Comparison of ENCODE assay signal across 1 cellular context in the genomic region with DNA sequence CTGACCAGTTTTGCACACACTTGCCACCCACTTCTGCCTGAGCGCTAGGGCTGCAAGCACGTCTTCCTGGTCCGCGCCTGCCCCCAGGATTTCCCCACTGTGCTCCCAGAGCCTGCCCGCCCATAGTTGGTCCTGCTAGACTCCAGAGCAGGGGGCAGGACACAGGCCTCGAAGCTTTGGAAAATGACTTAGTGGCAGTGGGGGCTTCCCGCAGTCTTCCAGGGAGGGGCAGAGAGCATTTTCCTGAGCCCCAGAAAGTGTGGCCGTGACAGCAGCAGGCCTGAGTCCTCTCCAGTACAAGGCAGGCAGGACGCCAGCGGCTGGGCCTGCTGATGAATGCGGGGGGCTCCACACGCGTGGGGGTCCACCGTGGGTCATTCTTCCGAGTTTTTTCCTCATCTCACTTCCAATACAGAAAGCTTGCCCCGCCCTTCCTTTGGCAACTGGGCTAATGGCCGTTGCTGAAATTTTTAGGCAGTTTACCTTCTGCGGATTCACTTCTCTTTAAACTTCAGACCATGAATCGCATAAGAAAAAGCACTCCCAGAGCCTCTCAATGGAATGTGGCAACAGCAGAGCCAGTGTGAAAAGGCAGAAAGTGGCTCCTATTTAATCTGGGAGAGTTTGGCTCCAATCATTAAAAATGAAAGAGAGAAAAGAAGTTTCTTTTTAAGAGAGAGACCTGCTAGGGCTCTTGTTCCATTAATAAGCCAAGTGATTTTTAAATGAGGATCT.
TF ChIP-seq lines count a peak whose summit lies in the region.

No MANE protein-coding gene starts in this region.

TF ChIP-seq in GM23338, 12 proteins besides CTCF, POLR2A, EP300 and RAD21 (continued from another document):
- TF ChIP-seq, protein P1, sequence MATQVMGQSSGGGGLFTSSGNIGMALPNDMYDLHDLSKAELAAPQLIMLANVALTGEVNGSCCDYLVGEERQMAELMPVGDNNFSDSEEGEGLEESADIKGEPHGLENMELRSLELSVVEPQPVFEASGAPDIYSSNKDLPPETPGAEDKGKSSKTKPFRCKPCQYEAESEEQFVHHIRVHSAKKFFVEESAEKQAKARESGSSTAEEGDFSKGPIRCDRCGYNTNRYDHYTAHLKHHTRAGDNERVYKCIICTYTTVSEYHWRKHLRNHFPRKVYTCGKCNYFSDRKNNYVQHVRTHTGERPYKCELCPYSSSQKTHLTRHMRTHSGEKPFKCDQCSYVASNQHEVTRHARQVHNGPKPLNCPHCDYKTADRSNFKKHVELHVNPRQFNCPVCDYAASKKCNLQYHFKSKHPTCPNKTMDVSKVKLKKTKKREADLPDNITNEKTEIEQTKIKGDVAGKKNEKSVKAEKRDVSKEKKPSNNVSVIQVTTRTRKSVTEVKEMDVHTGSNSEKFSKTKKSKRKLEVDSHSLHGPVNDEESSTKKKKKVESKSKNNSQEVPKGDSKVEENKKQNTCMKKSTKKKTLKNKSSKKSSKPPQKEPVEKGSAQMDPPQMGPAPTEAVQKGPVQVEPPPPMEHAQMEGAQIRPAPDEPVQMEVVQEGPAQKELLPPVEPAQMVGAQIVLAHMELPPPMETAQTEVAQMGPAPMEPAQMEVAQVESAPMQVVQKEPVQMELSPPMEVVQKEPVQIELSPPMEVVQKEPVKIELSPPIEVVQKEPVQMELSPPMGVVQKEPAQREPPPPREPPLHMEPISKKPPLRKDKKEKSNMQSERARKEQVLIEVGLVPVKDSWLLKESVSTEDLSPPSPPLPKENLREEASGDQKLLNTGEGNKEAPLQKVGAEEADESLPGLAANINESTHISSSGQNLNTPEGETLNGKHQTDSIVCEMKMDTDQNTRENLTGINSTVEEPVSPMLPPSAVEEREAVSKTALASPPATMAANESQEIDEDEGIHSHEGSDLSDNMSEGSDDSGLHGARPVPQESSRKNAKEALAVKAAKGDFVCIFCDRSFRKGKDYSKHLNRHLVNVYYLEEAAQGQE (IDR thresholded peaks at IDR 0.05; ENCODE audit: unreplicated experiment): no peak
- TF ChIP-seq NANOG (IDR thresholded peaks at IDR 0.05; ENCODE audit: borderline replicate concordance) (no peak), STAT1 (IDR thresholded peaks at IDR 0.05; ENCODE audit: unreplicated experiment) (no peak)
